ENCODE assay signal across 16 cellular contexts in the genomic region with DNA sequence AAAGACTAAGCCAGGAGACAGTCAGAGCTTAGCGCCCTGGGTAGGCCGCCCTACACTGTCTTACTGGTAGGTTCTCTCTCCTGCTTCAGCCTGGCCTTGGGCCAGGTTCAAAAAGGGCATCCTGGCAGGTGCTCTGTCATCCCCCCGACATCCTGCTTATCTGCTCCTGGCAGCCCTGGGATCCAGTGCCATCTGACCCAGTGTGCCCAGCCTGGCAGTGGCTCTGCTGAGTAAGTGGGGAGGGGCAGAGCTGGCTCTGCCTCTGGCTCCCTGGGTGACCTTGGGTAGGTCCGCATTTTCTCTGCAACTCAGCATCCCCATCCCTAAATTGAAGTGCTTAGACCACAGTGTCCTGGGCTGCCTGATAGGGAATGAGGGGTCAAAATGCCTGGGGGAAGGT.
"Had no signal": no experiment of that assay in that cellular context is flagged by ENCODE, and none has a peak within 500 bp of the region (broad histone marks: within the 10 kb centered on the region; RNA-seq: fewer than 3 reads in every experiment).

No MANE protein-coding gene starts in this region.

- H3K9me3 ChIP-seq: lower lobe of right lung, pancreas, stomach, testis, upper lobe of left lung had no signal

- H3K27ac ChIP-seq: foreskin keratinocyte, lower lobe of right lung, pancreas, stomach, testis, upper lobe of left lung had no signal

- H3K36me3 ChIP-seq: lower lobe of right lung, pancreas, stomach, upper lobe of left lung had no signal

- H3K4me1 ChIP-seq: foreskin keratinocyte, lower lobe of right lung, pancreas, stomach, testis, upper lobe of left lung had no signal

- H3K4me3 ChIP-seq: lower lobe of right lung, pancreas, stomach, testis, upper lobe of left lung had no signal

- H3K27me3 ChIP-seq: testis, upper lobe of left lung had no signal

- DNase-seq: activated CD4-positive, alpha-beta T cell treated with anti-CD3 and anti-CD28 coated beads, Interleukin-2, amount 50 U/mL, for 48 hours; activated CD4-positive, CD25-positive, alpha-beta regulatory T cell treated with anti-CD3 and anti-CD28 coated beads, Interleukin-2, amount 50 U/mL, for 72 hours; activated gamma-delta T cell treated with Interleukin-2 at 50 U/mL for 16 hours; amniotic stem cell; caudate nucleus; effector memory CD4-positive, alpha-beta T cell; foreskin keratinocyte; lower lobe of right lung; midbrain; pancreas; stimulated activated CD4-positive, alpha-beta T cell treated with anti-CD3 and anti-CD28 coated beads, Interleukin-12 subunit alpha, Interleukin-12 subunit beta, amount 100 ng/mL, for 4 hours; stimulated activated CD4-positive, alpha-beta T cell treated with anti-CD3 and anti-CD28 coated beads, Interleukin-2, amount 100 ng/mL, for 24 hours; stomach; T-cell; testis had no signal
